ENCODE assay signal across 20 cellular contexts in the genomic region with DNA sequence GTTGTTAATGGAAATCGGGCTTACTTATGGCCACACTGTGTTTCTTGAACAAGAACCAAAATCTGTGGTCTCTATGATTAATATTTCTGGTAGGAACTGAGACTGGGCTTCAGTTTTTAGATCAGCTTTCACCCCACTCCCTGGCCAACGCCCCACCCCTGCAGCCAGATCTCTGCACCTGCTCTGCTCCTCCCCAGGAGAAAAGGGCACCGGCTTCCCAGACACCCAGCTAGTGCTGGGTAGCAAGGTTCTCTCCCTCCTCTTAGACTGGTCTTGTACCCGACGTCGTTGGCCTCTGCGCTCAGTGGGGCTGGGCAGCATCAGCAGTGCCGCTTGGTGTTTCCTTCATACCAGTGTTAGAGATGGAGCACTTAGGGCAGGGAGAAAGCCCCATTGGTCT. TPM values are rescaled to one million over a fixed set of nuclear protein-coding genes. Genes with fewer than 3 reads are reported as not detected.
DNase-seq lines count a peak whose midpoint lies in the region; ATAC-seq and TF ChIP-seq lines count a peak whose summit lies in the region.
"Had no signal": no experiment of that assay in that cellular context is flagged by ENCODE, and none has a peak within 500 bp of the region (broad histone marks: within the 10 kb centered on the region; RNA-seq: fewer than 3 reads in every experiment).

No MANE protein-coding gene starts in this region.

- no peaks in the 10 kb centered on the region for H3K9me3 ChIP-seq in SK-N-MC (ENCODE audit: low read depth, low read length)
- no peaks in the 10 kb centered on the region for H3K9me3 ChIP-seq in gastroesophageal sphincter
- H3K9me3 ChIP-seq in smooth muscle cell (replicated peaks; ENCODE audit: low read depth): no peaks in the 10 kb centered on the region
- H3K9me3 ChIP-seq in breast epithelium: no peaks in the 10 kb centered on the region
- H3K9me3 ChIP-seq: ovary, spleen, testis had no signal

- WGBS in gastroesophageal sphincter (ENCODE audit: low coverage in 1 of 2), 2 donors: 61 to 100% methylated on average over 1 to 2 of the region's 8 CpGs
- WGBS in smooth muscle cell (ENCODE audit: low lambda C conversion rate): 98% methylated on average over 8 of the region's 8 CpGs

- no peak overlapping the region for H3K4me3 Mint-ChIP-seq in GM23338
- H3K4me3 Mint-ChIP-seq in activated CD4-positive, alpha-beta T cell treated with anti-CD3 and anti-CD28 coated beads for 36 hours: no peak overlapping the region
- H3K4me3 Mint-ChIP-seq in activated T-helper 2 cell treated with anti-CD3 and anti-CD28 coated beads, Interferon-gamma antibody, Interleukin-2, Interleukin-4, amounts not matched to agents 10 μg/mL and 5 μg/mL and 100 μg/mL, durations not matched to agents 14 hours and 24 hours and 36 hours (ENCODE audit: low read depth): no peak overlapping the region
- H3K4me3 Mint-ChIP-seq: activated naive CD4-positive, alpha-beta T cell treated with anti-CD3 and anti-CD28 coated beads, Interleukin-2, amount 10 ng/mL, durations not matched to agents 7 days and 5 days; central memory CD8-positive, alpha-beta T cell; stimulated activated memory B cell treated with anti-CD40 and anti-IgM and Interleukin-4, amounts not matched to agents 10 μg/mL and 1 μg/mL and 100 μg/mL, for 72 hours; T-helper 1 cell treated with Interleukin-12 subunit alpha and Interleukin-12 subunit beta and Interleukin-4 antibody, amounts not matched to agents 30 μg/mL and 1 μg/mL, for 36 hours had no signal

- H3K4me1 ChIP-seq in GM23338 (ENCODE audit: insufficient read depth): peaks cover 32% of the 10 kb centered on the region
- peaks cover 0 to 39% (median 4%) of the 10 kb centered on the region in 3 donors for H3K4me1 ChIP-seq in gastroesophageal sphincter
- peaks cover 7% of the 10 kb centered on the region for H3K4me1 ChIP-seq in smooth muscle cell (ENCODE audit: low read depth)
- no peaks in the 10 kb centered on the region for H3K4me1 ChIP-seq in breast epithelium
- H3K4me1 ChIP-seq: spleen, testis had no signal

- H3K79me2 ChIP-seq in GM23338 (replicated peaks; ENCODE audit: insufficient read depth) (0 out of 2 replicates have a peak, but pooled peaks cover 22% of the 10 kb centered on the region), smooth muscle cell (ENCODE audit: low read depth) (no peaks in the 10 kb centered on the region)

- H3F3A ChIP-seq in GM23338 (replicated peaks; ENCODE audit: low read depth) (peaks cover 23% of the 10 kb centered on the region; the same call in 1 of the 2 replicates), smooth muscle cell (ENCODE audit: low read depth) (peaks cover 5% of the 10 kb centered on the region)

- TF ChIP-seq POLR2A in gastroesophageal sphincter (IDR thresholded peaks at IDR 0.05): no peak
- TF ChIP-seq POLR2A in breast epithelium (IDR thresholded peaks at IDR 0.05): no peak

- H3K9me3 Mint-ChIP-seq in GM23338: no peaks in the 10 kb centered on the region
- H3K9me3 Mint-ChIP-seq in activated CD4-positive, alpha-beta T cell treated with anti-CD3 and anti-CD28 coated beads for 36 hours (ENCODE audit: low read depth): no peaks in the 10 kb centered on the region
- H3K9me3 Mint-ChIP-seq in activated T-helper 2 cell treated with anti-CD3 and anti-CD28 coated beads, Interferon-gamma antibody, Interleukin-2, Interleukin-4, amounts not matched to agents 10 μg/mL and 5 μg/mL and 100 μg/mL, durations not matched to agents 14 hours and 24 hours and 36 hours: no peaks in the 10 kb centered on the region
- H3K9me3 Mint-ChIP-seq: activated naive CD4-positive, alpha-beta T cell treated with anti-CD3 and anti-CD28 coated beads, Interleukin-2, amount 10 ng/mL, durations not matched to agents 7 days and 5 days; central memory CD8-positive, alpha-beta T cell; stimulated activated memory B cell treated with anti-CD40 and anti-IgM and Interleukin-4, amounts not matched to agents 10 μg/mL and 1 μg/mL and 100 μg/mL, for 72 hours; T-helper 1 cell treated with Interleukin-12 subunit alpha and Interleukin-12 subunit beta and Interleukin-4 antibody, amounts not matched to agents 30 μg/mL and 1 μg/mL, for 36 hours had no signal

- CTCF ChIA-PET in activated CD4-positive, alpha-beta T cell treated with anti-CD3 and anti-CD28 coated beads for 36 hours (lab: Charles Lee): no interaction called here

- H3K36me3 Mint-ChIP-seq in GM23338 (ENCODE audit: low read depth): peaks cover 68% of the 10 kb centered on the region
- peaks cover 39% of the 10 kb centered on the region for H3K36me3 Mint-ChIP-seq in activated CD4-positive, alpha-beta T cell treated with anti-CD3 and anti-CD28 coated beads for 36 hours (ENCODE audit: low read depth)
- peaks cover 33% of the 10 kb centered on the region for H3K36me3 Mint-ChIP-seq in activated T-helper 2 cell treated with anti-CD3 and anti-CD28 coated beads, Interferon-gamma antibody, Interleukin-2, Interleukin-4, amounts not matched to agents 10 μg/mL and 5 μg/mL and 100 μg/mL, durations not matched to agents 14 hours and 24 hours and 36 hours (ENCODE audit: low read depth)

- ATAC-seq in GM23338 (peak; percentile 8; the same call in 1 of the 3 replicates), gastroesophageal sphincter (no peak)
- ATAC-seq in activated CD4-positive, alpha-beta T cell treated with anti-CD3 and anti-CD28 coated beads for 36 hours: no peak
- ATAC-seq: stimulated activated memory B cell treated with anti-CD40 and anti-IgM and Interleukin-4, amounts not matched to agents 10 μg/mL and 1 μg/mL and 100 μg/mL, for 72 hours had no signal

- no peaks in the 10 kb centered on the region for H3K9me2 ChIP-seq in GM23338 (ENCODE audit: insufficient read depth)

- no peaks in the 10 kb centered on the region for H3K27me3 ChIP-seq in GM23338 (ENCODE audit: insufficient read depth)
- H3K27me3 ChIP-seq in gastroesophageal sphincter: no peaks in the 10 kb centered on the region
- H3K27me3 ChIP-seq in smooth muscle cell (ENCODE audit: low read depth): no peaks in the 10 kb centered on the region
- no peaks in the 10 kb centered on the region for H3K27me3 ChIP-seq in breast epithelium
- H3K27me3 ChIP-seq: ovary, spleen, testis had no signal

- intact Hi-C loops in activated CD4-positive, alpha-beta T cell treated with anti-CD3 and anti-CD28 coated beads for 36 hours (cut with DNase I, micrococcal nuclease): no loop called here
- intact Hi-C loops in activated T-helper 2 cell treated with anti-CD3 and anti-CD28 coated beads, Interferon-gamma antibody, Interleukin-2, Interleukin-4, amounts not matched to agents 10 μg/mL and 5 μg/mL and 100 μg/mL, durations not matched to agents 14 hours and 24 hours and 36 hours (cut with micrococcal nuclease): no loop called here
- intact Hi-C loops in breast epithelium (cut with DNase I; ENCODE audit: low total_unique reads): no loop called here

- DNase-seq in GM23338 (ENCODE audit: low spot score) (no peak), SK-N-MC (ENCODE audit: low read depth, low spot score) (no peak), smooth muscle cell (lab: John Stamatoyannopoulos, UW; ENCODE audit: unreplicated experiment) (no peak), NCI-H82 treated with DMSO at 0.1 percent for 48 hours (lab: John Stamatoyannopoulos, UW; ENCODE audit: unreplicated experiment) (no peak), breast epithelium (ENCODE audit: low spot score in 2 of 2) (no peak)
- DNase-seq in activated CD4-positive, alpha-beta T cell treated with anti-CD3 and anti-CD28 coated beads for 36 hours: no peak
- DNase-seq in activated T-helper 2 cell treated with anti-CD3 and anti-CD28 coated beads, Interferon-gamma antibody, Interleukin-2, Interleukin-4, amounts not matched to agents 10 μg/mL and 5 μg/mL and 100 μg/mL, durations not matched to agents 14 hours and 24 hours and 36 hours (ENCODE audit: low spot score): no peak
- DNase-seq: activated naive CD4-positive, alpha-beta T cell treated with anti-CD3 and anti-CD28 coated beads, Interleukin-2, amount 10 ng/mL, durations not matched to agents 7 days and 5 days; left cardiac atrium; mammary epithelial cell; NCI-H510A; ovary; spleen; stimulated activated CD4-positive, alpha-beta T cell treated with anti-CD3 and anti-CD28 coated beads, Interleukin-2, amount 100 ng/mL, for 48 hours; testis had no signal

- no peak for TF ChIP-seq EP300 in gastroesophageal sphincter (IDR thresholded peaks at IDR 0.05)

- TF ChIP-seq CTCF in GM23338 (conservative IDR thresholded peaks at IDR 0.05; ENCODE audit: low read depth in 2 of 2) (no peak), gastroesophageal sphincter (IDR thresholded peaks at IDR 0.05) (no peak), smooth muscle cell (IDR thresholded peaks at IDR 0.05; ENCODE audit: borderline replicate concordance, insufficient read depth, poor library complexity, severe bottlenecking) (no peak), breast epithelium (IDR thresholded peaks at IDR 0.05) (no peak)

- 0 out of 2 replicates have a peak overlapping the region, but pooled peaks have one; percentile 91 for H3K27ac Mint-ChIP-seq in GM23338
- no peak overlapping the region for H3K27ac Mint-ChIP-seq in activated CD4-positive, alpha-beta T cell treated with anti-CD3 and anti-CD28 coated beads for 36 hours
- no peak overlapping the region for H3K27ac Mint-ChIP-seq in activated T-helper 2 cell treated with anti-CD3 and anti-CD28 coated beads, Interferon-gamma antibody, Interleukin-2, Interleukin-4, amounts not matched to agents 10 μg/mL and 5 μg/mL and 100 μg/mL, durations not matched to agents 14 hours and 24 hours and 36 hours
- H3K27ac Mint-ChIP-seq: activated naive CD4-positive, alpha-beta T cell treated with anti-CD3 and anti-CD28 coated beads, Interleukin-2, amount 10 ng/mL, durations not matched to agents 7 days and 5 days; stimulated activated memory B cell treated with anti-CD40 and anti-IgM and Interleukin-4, amounts not matched to agents 10 μg/mL and 1 μg/mL and 100 μg/mL, for 72 hours; T-helper 1 cell treated with Interleukin-12 subunit alpha and Interleukin-12 subunit beta and Interleukin-4 antibody, amounts not matched to agents 30 μg/mL and 1 μg/mL, for 36 hours had no signal

- H3K4me3 ChIP-seq in GM23338 (no peak overlapping the region), SK-N-MC (no peak overlapping the region), gastroesophageal sphincter (no peak overlapping the region), smooth muscle cell (no peak overlapping the region), breast epithelium (no peak overlapping the region)
- H3K4me3 ChIP-seq: ovary, spleen, testis had no signal

- POLR2A ChIA-PET in activated CD4-positive, alpha-beta T cell treated with anti-CD3 and anti-CD28 coated beads for 36 hours (lab: Charles Lee): no interaction called here

- 0 out of 2 replicates have a peak overlapping the region, but pooled peaks have one; percentile 44 for H3K4me2 ChIP-seq in GM23338
- no peak overlapping the region for H3K4me2 ChIP-seq in smooth muscle cell

- H3K36me3 ChIP-seq in GM23338 (ENCODE audit: insufficient read depth) (peaks cover 23% of the 10 kb centered on the region; the same call in 1 of the 2 replicates), SK-N-MC (ENCODE audit: insufficient read depth, low read length) (peaks cover 72% of the 10 kb centered on the region), gastroesophageal sphincter (peaks cover 0 to 71% of the 10 kb centered on the region in 2 donors), smooth muscle cell (ENCODE audit: low read depth) (peaks cover 5% of the 10 kb centered on the region), breast epithelium (peaks cover 11% of the 10 kb centered on the region)
- H3K36me3 ChIP-seq: ovary had no signal

- peaks cover 31% of the 10 kb centered on the region for H4K20me1 ChIP-seq in GM23338 (replicated peaks; ENCODE audit: insufficient read depth)
- H4K20me1 ChIP-seq in smooth muscle cell (ENCODE audit: low read depth): peaks cover 6% of the 10 kb centered on the region

- H3K4me1 Mint-ChIP-seq in GM23338: peaks cover 32% of the 10 kb centered on the region
- H3K4me1 Mint-ChIP-seq in activated CD4-positive, alpha-beta T cell treated with anti-CD3 and anti-CD28 coated beads for 36 hours: no peaks in the 10 kb centered on the region
- H3K4me1 Mint-ChIP-seq in activated T-helper 2 cell treated with anti-CD3 and anti-CD28 coated beads, Interferon-gamma antibody, Interleukin-2, Interleukin-4, amounts not matched to agents 10 μg/mL and 5 μg/mL and 100 μg/mL, durations not matched to agents 14 hours and 24 hours and 36 hours (ENCODE audit: low read depth): no peaks in the 10 kb centered on the region
- H3K4me1 Mint-ChIP-seq: activated naive CD4-positive, alpha-beta T cell treated with anti-CD3 and anti-CD28 coated beads, Interleukin-2, amount 10 ng/mL, durations not matched to agents 7 days and 5 days; central memory CD8-positive, alpha-beta T cell; stimulated activated memory B cell treated with anti-CD40 and anti-IgM and Interleukin-4, amounts not matched to agents 10 μg/mL and 1 μg/mL and 100 μg/mL, for 72 hours had no signal

- no peak overlapping the region for H3K9ac ChIP-seq in SK-N-MC (ENCODE audit: insufficient read length)
- H3K9ac ChIP-seq in smooth muscle cell (ENCODE audit: low read depth): no peak overlapping the region

- H3K27ac ChIP-seq in GM23338 (ENCODE audit: low read depth) (peak overlapping the region; percentile 92), SK-N-MC (peak overlapping the region; percentile 88; the same call in 1 of the 2 replicates), gastroesophageal sphincter (peak overlapping the region; percentile 64 to 88 (median 84)), smooth muscle cell (ENCODE audit: low read depth) (peak overlapping the region; percentile 87), breast epithelium (no peak overlapping the region)
- H3K27ac ChIP-seq: C4-2B, spleen, testis had no signal

- H2AFZ ChIP-seq in GM23338 (no peak overlapping the region), smooth muscle cell (ENCODE audit: low read depth) (no peak overlapping the region)

- peaks cover 3% of the 10 kb centered on the region for H3K27me3 Mint-ChIP-seq in GM23338 (ENCODE audit: insufficient read depth, low read depth, poor library complexity)
- H3K27me3 Mint-ChIP-seq in activated CD4-positive, alpha-beta T cell treated with anti-CD3 and anti-CD28 coated beads for 36 hours: no peaks in the 10 kb centered on the region
- no peaks in the 10 kb centered on the region for H3K27me3 Mint-ChIP-seq in activated T-helper 2 cell treated with anti-CD3 and anti-CD28 coated beads, Interferon-gamma antibody, Interleukin-2, Interleukin-4, amounts not matched to agents 10 μg/mL and 5 μg/mL and 100 μg/mL, durations not matched to agents 14 hours and 24 hours and 36 hours (ENCODE audit: low read depth)
- H3K27me3 Mint-ChIP-seq: activated naive CD4-positive, alpha-beta T cell treated with anti-CD3 and anti-CD28 coated beads, Interleukin-2, amount 10 ng/mL, durations not matched to agents 7 days and 5 days; central memory CD8-positive, alpha-beta T cell; stimulated activated memory B cell treated with anti-CD40 and anti-IgM and Interleukin-4, amounts not matched to agents 10 μg/mL and 1 μg/mL and 100 μg/mL, for 72 hours had no signal

RNA-seq across cellular contexts. Expression of a gene that starts 17.0 kb away (rescaled TPM):
- total RNA-seq in GM23338 (2014; rRNA removed; shearing (Covaris generic)): 327 and 343 TPM in 2 replicates
- polyA plus RNA-seq in GM23338 (2016; fragmentation: Nextera tagmentation; extraction: Ambion mirVana): 148 and 163 TPM in 2 replicates
- 100 to 1,000 TPM; 164 to 316 (median 179) TPM for total RNA-seq in gastroesophageal sphincter
- 136 and 173 TPM in 2 replicates for total RNA-seq in smooth muscle cell
- polyA plus RNA-seq in smooth muscle cell: 64.7 and 112 TPM in 2 replicates
- total RNA-seq in activated CD4-positive, alpha-beta T cell treated with anti-CD3 and anti-CD28 coated beads for 36 hours: 10 to 100 TPM; 40.9 to 41.1 TPM
- total RNA-seq in activated T-helper 2 cell treated with anti-CD3 and anti-CD28 coated beads, Interferon-gamma antibody, Interleukin-2, Interleukin-4, amounts not matched to agents 10 μg/mL and 5 μg/mL and 100 μg/mL, durations not matched to agents 14 hours and 24 hours and 36 hours: 33.4 and 34.9 TPM in 2 replicates
- 100 to 1,000 TPM; 283 to 306 (median 285) TPM for total RNA-seq in breast epithelium

Comparison
In these comparisons a context has a peak if more than half of its experiments do, and no peak if none do; other contexts are left out.
1. H3K27ac ChIP-seq: peak in GM23338 (single experiment), SK-N-MC (single experiment), gastroesophageal sphincter (4 of 4) and smooth muscle cell (single experiment); none in breast epithelium (0 of 2).